In the genomic region with DNA sequence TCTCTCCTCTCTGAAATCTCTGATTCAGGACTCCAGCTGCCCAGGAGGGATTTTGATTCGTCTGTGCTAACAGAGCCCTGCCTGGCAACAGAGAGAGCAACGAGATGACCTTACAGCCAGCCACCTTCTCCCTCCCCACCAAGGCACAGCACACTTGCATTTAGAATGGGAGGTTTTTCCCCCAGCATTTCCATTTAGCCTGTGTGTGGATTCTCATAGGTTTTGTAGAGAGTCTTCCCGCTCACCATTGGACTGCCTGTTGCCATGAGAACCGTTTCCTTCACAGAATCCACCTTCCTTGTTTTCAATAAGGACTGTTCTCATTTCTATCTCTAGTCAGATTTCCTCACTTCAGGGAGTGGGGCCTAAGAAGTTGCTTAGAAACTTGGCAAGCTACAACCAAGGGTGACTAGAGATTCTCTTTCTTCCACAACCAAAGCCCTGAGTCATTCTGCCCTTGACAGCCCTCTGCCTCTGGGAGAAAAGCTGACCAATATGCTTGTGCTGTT, we compare ENCODE assay signal across 9 cellular contexts. TPM values are rescaled to one million over a fixed set of nuclear protein-coding genes. Genes with fewer than 3 reads are reported as not detected.
DNase-seq lines count a peak whose midpoint lies in the region; ATAC-seq and TF ChIP-seq lines count a peak whose summit lies in the region.
"Had no signal": no experiment of that assay in that cellular context is flagged by ENCODE, and none has a peak within 500 bp of the region (broad histone marks: within the 10 kb centered on the region; RNA-seq: fewer than 3 reads in every experiment).

No MANE protein-coding gene starts in this region.

- H3K9me3 ChIP-seq in left ventricle myocardium inferior (replicated peaks) (no peaks in the 10 kb centered on the region), cardiac muscle cell (ENCODE audit: low read depth) (no peaks in the 10 kb centered on the region), aorta (ENCODE audit: control insufficient read depth, low read length) (no peaks in the 10 kb centered on the region)

- H3K27me3 Mint-ChIP-seq in activated T-helper 1 cell treated with anti-CD3 and anti-CD28 coated beads, Interleukin-12 subunit alpha, Interleukin-12 subunit beta, Interleukin-2, Interleukin-4 antibody, amounts not matched to agents 30 ng/mL and 10 ng/mL and 1 ng/mL, durations not matched to agents 14 hours and 24 hours and 36 hours (ENCODE audit: insufficient read depth), result no peaks in the 10 kb centered on the region

- H3K36me3 Mint-ChIP-seq in activated T-helper 1 cell treated with anti-CD3 and anti-CD28 coated beads, Interleukin-12 subunit alpha, Interleukin-12 subunit beta, Interleukin-2, Interleukin-4 antibody, amounts not matched to agents 30 ng/mL and 10 ng/mL and 1 ng/mL, durations not matched to agents 14 hours and 24 hours and 36 hours (ENCODE audit: low read depth), result peaks cover 20% of the 10 kb centered on the region

- no peak overlapping the region for H3K4me3 Mint-ChIP-seq in activated T-helper 1 cell treated with anti-CD3 and anti-CD28 coated beads, Interleukin-12 subunit alpha, Interleukin-12 subunit beta, Interleukin-2, Interleukin-4 antibody, amounts not matched to agents 30 ng/mL and 10 ng/mL and 1 ng/mL, durations not matched to agents 14 hours and 24 hours and 36 hours

- TF ChIP-seq CTCF in left ventricle myocardium inferior (IDR thresholded peaks at IDR 0.05; ENCODE audit: borderline replicate concordance) (no peak), cardiac muscle cell (IDR thresholded peaks at IDR 0.05; ENCODE audit: low read depth, low read length) (no peak)

- peaks cover 43% of the 10 kb centered on the region for H3K4me1 ChIP-seq in left ventricle myocardium inferior
- H3K4me1 ChIP-seq in cardiac muscle cell (ENCODE audit: low read depth), result peaks cover 26% of the 10 kb centered on the region
- no peaks in the 10 kb centered on the region for H3K4me1 ChIP-seq in aorta (ENCODE audit: control insufficient read depth in 1 of 2, insufficient read depth in 2 of 2, low read length in 2 of 2)

- no peak overlapping the region for H3K4me3 ChIP-seq in left ventricle myocardium inferior
- no peak overlapping the region for H3K4me3 ChIP-seq in cardiac muscle cell
- H3K4me3 ChIP-seq in aorta (ENCODE audit: low read length in 2 of 2), result no peak overlapping the region

- no peak for DNase-seq in Right ventricle myocardium inferior (ENCODE audit: missing footprints)
- DNase-seq in left ventricle myocardium inferior, result no peak
- no peak for DNase-seq in activated T-helper 1 cell treated with anti-CD3 and anti-CD28 coated beads, Interleukin-12 subunit alpha, Interleukin-12 subunit beta, Interleukin-2, Interleukin-4 antibody, amounts not matched to agents 30 ng/mL and 10 ng/mL and 1 ng/mL, durations not matched to agents 14 hours and 24 hours and 36 hours (ENCODE audit: low spot score)
- peak in 1 of 2 donors; percentile 98 for DNase-seq in cardiac muscle cell (ENCODE audit: low read depth in 1 of 2, low spot score in 1 of 2)
- DNase-seq in aorta, result no peak
- no peak for DNase-seq in DMS114 treated with DMSO at 0.1 percent for 48 hours (lab: John Stamatoyannopoulos, UW; ENCODE audit: unreplicated experiment)

- peaks cover 74% of the 10 kb centered on the region for H3K4me1 Mint-ChIP-seq in activated T-helper 1 cell treated with anti-CD3 and anti-CD28 coated beads, Interleukin-12 subunit alpha, Interleukin-12 subunit beta, Interleukin-2, Interleukin-4 antibody, amounts not matched to agents 30 ng/mL and 10 ng/mL and 1 ng/mL, durations not matched to agents 14 hours and 24 hours and 36 hours (ENCODE audit: low read depth)

- no peaks in the 10 kb centered on the region for H3K9me3 Mint-ChIP-seq in activated T-helper 1 cell treated with anti-CD3 and anti-CD28 coated beads, Interleukin-12 subunit alpha, Interleukin-12 subunit beta, Interleukin-2, Interleukin-4 antibody, amounts not matched to agents 30 ng/mL and 10 ng/mL and 1 ng/mL, durations not matched to agents 14 hours and 24 hours and 36 hours

- H3K27me3 ChIP-seq in left ventricle myocardium inferior (ENCODE audit: low read depth) (peaks cover 28% of the 10 kb centered on the region), cardiac muscle cell (no peaks in the 10 kb centered on the region), aorta (ENCODE audit: control insufficient read depth in 1 of 2, insufficient read depth in 2 of 2, low read length in 1 of 2) (no peaks in the 10 kb centered on the region)

- H3K27ac Mint-ChIP-seq in activated T-helper 1 cell treated with anti-CD3 and anti-CD28 coated beads, Interleukin-12 subunit alpha, Interleukin-12 subunit beta, Interleukin-2, Interleukin-4 antibody, amounts not matched to agents 30 ng/mL and 10 ng/mL and 1 ng/mL, durations not matched to agents 14 hours and 24 hours and 36 hours, result peak overlapping the region; percentile 55

- ATAC-seq in Right ventricle myocardium inferior (peak; percentile 58), aorta (ENCODE audit: low FRiP score) (peak; percentile 68), GM21367 (IDR thresholded peaks at IDR 0.05; ENCODE audit: unreplicated experiment) (no peak), HG02970 (IDR thresholded peaks at IDR 0.05; ENCODE audit: low FRiP score, unreplicated experiment) (no peak)
- ATAC-seq: Panc1 had no signal

- no peak overlapping the region for H3K27ac ChIP-seq in left ventricle myocardium inferior (replicated peaks)
- peak overlapping the region; percentile 22 for H3K27ac ChIP-seq in cardiac muscle cell
- no peak overlapping the region for H3K27ac ChIP-seq in aorta (ENCODE audit: low read depth in 1 of 2, low read length in 2 of 2)

- intact Hi-C loops in Right ventricle myocardium inferior (cut with DNase I), result no loop called here
- intact Hi-C loops in left ventricle myocardium inferior (cut with micrococcal nuclease), result no loop called here
- intact Hi-C loops in activated T-helper 1 cell treated with anti-CD3 and anti-CD28 coated beads, Interleukin-12 subunit alpha, Interleukin-12 subunit beta, Interleukin-2, Interleukin-4 antibody, amounts not matched to agents 30 ng/mL and 10 ng/mL and 1 ng/mL, durations not matched to agents 14 hours and 24 hours and 36 hours (cut with micrococcal nuclease), result no loop called here
- intact Hi-C loops in aorta (cut with DNase I), result no loop called here

- WGBS in aorta, 2 donors, result 79 to 82% methylated on average over 4 of the region's 4 CpGs

- H3K36me3 ChIP-seq in left ventricle myocardium inferior (no peaks in the 10 kb centered on the region), cardiac muscle cell (no peaks in the 10 kb centered on the region), aorta (ENCODE audit: control insufficient read depth in 1 of 2, insufficient read depth in 2 of 2, low read length in 1 of 2) (no peaks in the 10 kb centered on the region)

RNA-seq across cellular contexts. Expression of a gene that starts 5.8 kb away (rescaled TPM):
- total RNA-seq in Right ventricle myocardium inferior, result 0.62 TPM
- 0.80 TPM for total RNA-seq in left ventricle myocardium inferior
- total RNA-seq in activated T-helper 1 cell treated with anti-CD3 and anti-CD28 coated beads, Interleukin-12 subunit alpha, Interleukin-12 subunit beta, Interleukin-2, Interleukin-4 antibody, amounts not matched to agents 30 ng/mL and 10 ng/mL and 1 ng/mL, durations not matched to agents 14 hours and 24 hours and 36 hours, result 59.8 and 64.9 TPM in 2 replicates
- total RNA-seq in cardiac muscle cell, result 22.8 and 24.7 TPM in 2 replicates
- 13.6 and 27.0 TPM in 2 replicates for polyA plus RNA-seq in cardiac muscle cell
- 10 to 100 TPM in 1 of 2 donors, 1 to 10 TPM in 1; 5.9 to 10.3 TPM for total RNA-seq in aorta
- polyA plus RNA-seq in aorta, result 1 to 10 TPM; 4.3 to 4.5 TPM

RNA-seq across cellular contexts. Expression of a gene that starts 42.8 kb away (rescaled TPM):
- 5.3 TPM for total RNA-seq in Right ventricle myocardium inferior
- total RNA-seq in left ventricle myocardium inferior, result 7.8 TPM
- total RNA-seq in activated T-helper 1 cell treated with anti-CD3 and anti-CD28 coated beads, Interleukin-12 subunit alpha, Interleukin-12 subunit beta, Interleukin-2, Interleukin-4 antibody, amounts not matched to agents 30 ng/mL and 10 ng/mL and 1 ng/mL, durations not matched to agents 14 hours and 24 hours and 36 hours, result 220 and 221 TPM in 2 replicates
- total RNA-seq in cardiac muscle cell, result 45.3 and 50.7 TPM in 2 replicates
- 40.9 and 42.0 TPM in 2 replicates for polyA plus RNA-seq in cardiac muscle cell
- 10 to 100 TPM; 14.8 to 18.2 TPM for total RNA-seq in aorta
- polyA plus RNA-seq in aorta, result 1 to 10 TPM; 2.1 to 5.1 TPM

Comparison
In these comparisons a context has a peak if more than half of its experiments do, and no peak if none do; other contexts are left out.
1. ATAC-seq: peak in Right ventricle myocardium inferior (single experiment) and aorta (single experiment); none in GM21367 (single experiment) and HG02970 (single experiment).